In genomic region chrX:107227780-107228485, GRCh38 we compare ENCODE assay signal across 27 cellular contexts. TPM values are rescaled to one million over a fixed set of nuclear protein-coding genes. Genes with fewer than 3 reads are reported as not detected.
"Had no signal": no experiment of that assay in that cellular context is flagged by ENCODE, and none has a peak within 500 bp of the region (broad histone marks: within the 10 kb centered on the region; RNA-seq: fewer than 3 reads in every experiment).

No MANE protein-coding gene starts in this region.

- DNase-seq: activated CD4-positive, alpha-beta T cell treated with anti-CD3 and anti-CD28 coated beads, Interleukin-2, amount 10 ng/mL, durations not matched to agents 24 days and 14 days; activated CD4-positive, CD25-positive, alpha-beta regulatory T cell; activated CD8-positive, alpha-beta T cell treated with anti-CD3 and anti-CD28 coated beads, Interleukin-2, amount 10 ng/mL, durations not matched to agents 7 days and 5 days; activated naive CD4-positive, alpha-beta T cell treated with anti-CD3 and anti-CD28 coated beads for 36 hours; activated T-cell treated with anti-CD3 and anti-CD28 coated beads, Interleukin-2, amount 50 U/mL, for 24 hours; anterior cingulate cortex; caudate nucleus; endodermal cell; foreskin keratinocyte; glutamatergic neuron; hypothalamus; left ventricle myocardium inferior; mammary epithelial cell; stimulated activated CD4-positive, alpha-beta T cell treated with anti-CD3 and anti-CD28 coated beads, Interleukin-2, amount 100 ng/mL, for 24 hours; transverse colon; uterus had no signal

- H3K36me3 Mint-ChIP-seq: brain had no signal

- H3K4me1 Mint-ChIP-seq: activated CD4-positive, alpha-beta T cell treated with anti-CD3 and anti-CD28 coated beads, Interleukin-2, amount 10 ng/mL, durations not matched to agents 24 days and 14 days; brain; endodermal cell had no signal

- H3K36me3 ChIP-seq: left ventricle myocardium inferior, suprapubic skin, transverse colon, uterus had no signal

- H3K4me1 ChIP-seq: foreskin keratinocyte, left ventricle myocardium inferior, suprapubic skin, transverse colon, uterus had no signal

- H3K4me3 ChIP-seq: left ventricle myocardium inferior, suprapubic skin, transverse colon, uterus had no signal

- H3K27me3 Mint-ChIP-seq: activated CD4-positive, alpha-beta T cell treated with anti-CD3 and anti-CD28 coated beads, Interleukin-2, amount 10 ng/mL, durations not matched to agents 24 days and 14 days; progenitor cell of endocrine pancreas had no signal

- H3K27me3 ChIP-seq: foreskin keratinocyte, suprapubic skin, transverse colon, uterus had no signal

- H3K4me3 Mint-ChIP-seq: activated CD4-positive, alpha-beta T cell treated with anti-CD3 and anti-CD28 coated beads, Interleukin-2, amount 10 ng/mL, durations not matched to agents 24 days and 14 days; activated CD8-positive, alpha-beta T cell treated with anti-CD3 and anti-CD28 coated beads, Interleukin-2, amount 10 ng/mL, durations not matched to agents 7 days and 5 days; activated naive CD4-positive, alpha-beta T cell treated with anti-CD3 and anti-CD28 coated beads for 36 hours; activated T-cell treated with anti-CD3 and anti-CD28 coated beads, Interleukin-2, amount 50 U/mL, for 24 hours; brain; endodermal cell; stimulated activated naive CD8-positive, alpha-beta T cell treated with anti-CD3 and anti-CD28 coated beads, Interleukin-15, Interleukin-2, amounts not matched to agents 100 ng/mL and 50 ng/mL, for 24 hours had no signal

- H3K27ac Mint-ChIP-seq: activated CD4-positive, alpha-beta T cell treated with anti-CD3 and anti-CD28 coated beads, Interleukin-2, amount 10 ng/mL, durations not matched to agents 24 days and 14 days; activated CD8-positive, alpha-beta T cell treated with anti-CD3 and anti-CD28 coated beads, Interleukin-2, amount 10 ng/mL, durations not matched to agents 7 days and 5 days; activated naive CD4-positive, alpha-beta T cell treated with anti-CD3 and anti-CD28 coated beads for 36 hours; activated T-cell treated with anti-CD3 and anti-CD28 coated beads, Interleukin-2, amount 50 U/mL, for 24 hours; activated T-helper 2 cell treated with anti-CD3 and anti-CD28 coated beads, Interferon-gamma antibody, Interleukin-2, Interleukin-4, amounts not matched to agents 10 μg/mL and 5 μg/mL and 100 μg/mL, durations not matched to agents 14 hours and 24 hours and 36 hours; brain; endodermal cell; progenitor cell of endocrine pancreas; stimulated activated naive CD8-positive, alpha-beta T cell treated with anti-CD3 and anti-CD28 coated beads, Interleukin-15, Interleukin-2, amounts not matched to agents 100 ng/mL and 50 ng/mL, for 24 hours had no signal

- H3K9me3 ChIP-seq: left ventricle myocardium inferior, suprapubic skin, transverse colon, uterus had no signal

- H3K9me3 Mint-ChIP-seq: activated CD4-positive, alpha-beta T cell treated with anti-CD3 and anti-CD28 coated beads, Interleukin-2, amount 10 ng/mL, durations not matched to agents 24 days and 14 days; activated naive CD4-positive, alpha-beta T cell treated with anti-CD3 and anti-CD28 coated beads for 36 hours; activated T-cell treated with anti-CD3 and anti-CD28 coated beads, Interleukin-2, amount 50 U/mL, for 24 hours; activated T-helper 2 cell treated with anti-CD3 and anti-CD28 coated beads, Interferon-gamma antibody, Interleukin-2, Interleukin-4, amounts not matched to agents 10 μg/mL and 5 μg/mL and 100 μg/mL, durations not matched to agents 14 hours and 24 hours and 36 hours; stimulated activated naive CD8-positive, alpha-beta T cell treated with anti-CD3 and anti-CD28 coated beads, Interleukin-15, Interleukin-2, amounts not matched to agents 100 ng/mL and 50 ng/mL, for 24 hours had no signal

RNA-seq across cellular contexts. Expression of gene DNAAF6, which starts 21.5 kb away (rescaled TPM):
- total RNA-seq: activated CD4-positive, alpha-beta T cell treated with anti-CD3 and anti-CD28 coated beads, Interleukin-2, amount 10 ng/mL, durations not matched to agents 24 days and 14 days; activated CD8-positive, alpha-beta T cell treated with anti-CD3 and anti-CD28 coated beads, Interleukin-2, amount 10 ng/mL, durations not matched to agents 7 days and 5 days; activated naive CD4-positive, alpha-beta T cell treated with anti-CD3 and anti-CD28 coated beads for 36 hours; activated T-helper 2 cell treated with anti-CD3 and anti-CD28 coated beads, Interferon-gamma antibody, Interleukin-2, Interleukin-4, amounts not matched to agents 10 μg/mL and 5 μg/mL and 100 μg/mL, durations not matched to agents 14 hours and 24 hours and 36 hours; dermis microvascular lymphatic vessel endothelial cell; endodermal cell; fibroblast of lung; foreskin keratinocyte; kidney epithelial cell; left ventricle myocardium inferior; mammary epithelial cell; omental fat pad; progenitor cell of endocrine pancreas; skeletal muscle tissue; suprapubic skin; T-helper 2 cell treated with Interferon-gamma antibody and Interleukin-4, amounts not matched to agents 100 ng/mL and 5 ng/mL, for 36 hours; transverse colon had no signal
